1 cellular context compared by ENCODE assay signal in the genomic region with DNA sequence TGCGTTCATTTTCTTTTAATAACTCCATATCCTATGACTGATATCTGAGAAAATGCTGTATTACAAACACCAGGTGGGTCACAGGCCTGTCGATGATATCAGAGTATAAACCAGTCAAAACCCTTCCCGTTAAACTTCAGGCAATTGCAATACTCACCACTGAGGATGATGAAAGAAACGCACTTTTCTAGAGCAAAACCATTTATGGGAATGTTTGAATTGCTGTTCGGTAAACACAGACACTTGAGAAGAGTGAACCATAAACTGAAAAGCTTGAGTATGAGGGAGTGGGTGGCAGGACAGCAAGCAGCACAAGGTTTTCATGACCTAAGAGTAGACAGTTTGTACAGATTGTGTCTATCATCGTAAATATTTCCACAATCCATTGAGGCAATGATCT.
TF ChIP-seq lines count a peak whose summit lies in the region.

No MANE protein-coding gene starts in this region.

TF ChIP-seq in HepG2, 621 proteins besides CTCF, POLR2A, EP300 and RAD21 (continued from another document):
- TF ChIP-seq, protein P1, sequence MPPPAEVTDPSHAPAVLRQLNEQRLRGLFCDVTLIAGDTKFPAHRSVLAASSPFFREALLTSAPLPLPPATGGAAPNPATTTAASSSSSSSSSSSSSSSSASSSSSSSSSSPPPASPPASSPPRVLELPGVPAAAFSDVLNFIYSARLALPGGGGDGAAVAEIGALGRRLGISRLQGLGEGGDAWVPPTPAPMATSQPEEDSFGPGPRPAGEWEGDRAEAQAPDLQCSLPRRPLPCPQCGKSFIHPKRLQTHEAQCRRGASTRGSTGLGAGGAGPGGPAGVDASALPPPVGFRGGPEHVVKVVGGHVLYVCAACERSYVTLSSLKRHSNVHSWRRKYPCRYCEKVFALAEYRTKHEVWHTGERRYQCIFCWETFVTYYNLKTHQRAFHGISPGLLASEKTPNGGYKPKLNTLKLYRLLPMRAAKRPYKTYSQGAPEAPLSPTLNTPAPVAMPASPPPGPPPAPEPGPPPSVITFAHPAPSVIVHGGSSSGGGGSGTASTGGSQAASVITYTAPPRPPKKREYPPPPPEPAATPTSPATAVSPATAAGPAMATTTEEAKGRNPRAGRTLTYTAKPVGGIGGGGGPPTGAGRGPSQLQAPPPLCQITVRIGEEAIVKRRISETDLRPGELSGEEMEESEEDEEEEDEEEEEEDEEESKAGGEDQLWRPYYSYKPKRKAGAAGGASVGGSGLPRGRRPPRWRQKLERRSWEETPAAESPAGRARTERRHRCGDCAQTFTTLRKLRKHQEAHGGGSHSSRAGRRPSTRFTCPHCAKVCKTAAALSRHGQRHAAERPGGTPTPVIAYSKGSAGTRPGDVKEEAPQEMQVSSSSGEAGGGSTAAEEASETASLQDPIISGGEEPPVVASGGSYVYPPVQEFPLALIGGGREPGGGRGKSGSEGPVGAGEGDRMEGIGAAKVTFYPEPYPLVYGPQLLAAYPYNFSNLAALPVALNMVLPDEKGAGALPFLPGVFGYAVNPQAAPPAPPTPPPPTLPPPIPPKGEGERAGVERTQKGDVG (CRISPR knock-in tag; IDR thresholded peaks at IDR 0.05; ENCODE audit: borderline replicate concordance), result no peak
- TF ChIP-seq MTF1 (CRISPR knock-in tag; IDR thresholded peaks at IDR 0.05) (no peak), SRF (IDR thresholded peaks at IDR 0.05; ENCODE audit: low read depth, low read length) (peak; percentile 74; the same call in 1 of the 2 replicates), MEIS2 (CRISPR knock-in tag; IDR thresholded peaks at IDR 0.05) (no peak), GABPA (IDR thresholded peaks at IDR 0.05; ENCODE audit: low read depth, low read length) (no peak), GABPA (CRISPR knock-in tag; IDR thresholded peaks at IDR 0.05; ENCODE audit: low read depth) (no peak), NR2F6 (IDR thresholded peaks at IDR 0.05) (no peak), NR2F6 (CRISPR knock-in tag; IDR thresholded peaks at IDR 0.05) (no peak), ZBTB26 (CRISPR knock-in tag; IDR thresholded peaks at IDR 0.05; ENCODE audit: borderline replicate concordance) (peak; percentile 97), ZNF678 (CRISPR knock-in tag; IDR thresholded peaks at IDR 0.05) (no peak)
